In the genomic region with DNA sequence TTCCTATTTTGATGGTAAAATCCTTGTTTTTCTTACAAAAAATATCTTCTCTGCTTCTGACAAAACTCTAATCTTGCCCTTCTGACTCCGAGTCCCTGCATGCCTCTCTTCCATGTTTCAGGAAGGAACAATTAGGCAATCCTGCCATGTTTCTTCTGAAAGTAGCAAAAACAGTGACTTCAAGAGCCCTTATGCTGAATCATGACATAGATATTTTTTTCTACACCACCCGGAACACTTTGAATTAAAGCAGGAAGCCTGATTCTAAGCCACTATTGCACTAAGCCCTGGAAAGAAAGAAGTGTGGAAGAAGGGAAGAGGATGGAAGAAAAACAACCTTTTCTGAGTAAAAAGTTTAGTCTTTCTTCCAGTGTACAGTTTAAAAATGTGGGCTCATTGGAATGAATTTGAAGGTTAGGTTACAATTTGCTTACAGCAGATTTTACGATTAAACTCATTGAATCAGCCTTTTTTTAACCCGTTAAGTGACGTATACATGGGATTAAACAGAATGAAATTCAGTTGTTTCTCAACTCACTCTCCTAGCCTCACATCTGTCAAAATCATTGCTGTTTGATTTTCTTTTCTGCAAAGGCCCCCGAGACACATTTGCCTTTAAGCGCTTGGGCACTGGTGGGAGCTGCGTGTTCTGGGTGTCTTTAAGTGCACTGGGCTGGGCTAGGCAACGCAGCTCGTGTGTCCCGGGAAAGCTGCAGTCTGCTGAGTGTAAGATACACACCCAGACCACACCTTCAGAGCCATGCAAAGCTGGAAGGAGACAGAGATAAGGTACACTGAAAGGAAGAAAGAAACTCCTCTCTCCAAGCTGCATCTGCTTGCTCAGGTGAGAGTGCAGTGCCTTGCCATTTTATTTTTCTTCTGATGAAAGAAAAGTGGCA, we compare ENCODE assay signal across 8 cellular contexts.
DNase-seq lines count a peak whose midpoint lies in the region; ATAC-seq and TF ChIP-seq lines count a peak whose summit lies in the region.

No MANE protein-coding gene starts in this region.

- peaks cover 5% of the 10 kb centered on the region for H3K9me3 Mint-ChIP-seq in stimulated activated naive CD8-positive, alpha-beta T cell treated with anti-CD3 and anti-CD28 coated beads, Interleukin-15, Interleukin-2, amounts not matched to agents 100 ng/mL and 50 ng/mL, for 24 hours
- peaks cover 5% of the 10 kb centered on the region; the same call in 1 of the 2 replicates for H3K9me3 Mint-ChIP-seq in WTC11
- H3K9me3 Mint-ChIP-seq in naive thymus-derived CD4-positive, alpha-beta T cell = peaks cover 0 to 10% (median 0%) of the 10 kb centered on the region in 11 donors

- TF ChIP-seq CTCF in WTC11 (IDR thresholded peaks at IDR 0.05) = no peak

- peaks cover 10 to 43% of the 10 kb centered on the region in 2 donors for H3K4me1 ChIP-seq in naive thymus-derived CD4-positive, alpha-beta T cell (ENCODE audit: control insufficient read depth in 2 of 2, insufficient read depth in 2 of 2, low read length in 2 of 2)

- POLR2A ChIA-PET in WTC11 (lab: Charles Lee) = interaction anchor here (0.5 to 1.0 kb wide), 2 partner anchors 53 to 74 kb away, joined by 3 to 4 read pairs; no protein-coding TSS in a partner anchor
- POLR2A ChIA-PET in naive thymus-derived CD4-positive, alpha-beta T cell (lab: Charles Lee) = interaction anchor here (1.4 kb wide), 1 partner anchor 159 kb away, joined by 4 read pairs; the partner anchor contains the start of gene CITED2

- H3K36me3 Mint-ChIP-seq in stimulated activated naive CD8-positive, alpha-beta T cell treated with anti-CD3 and anti-CD28 coated beads, Interleukin-15, Interleukin-2, amounts not matched to agents 100 ng/mL and 50 ng/mL, for 24 hours (ENCODE audit: low read depth) = no peaks in the 10 kb centered on the region
- H3K36me3 Mint-ChIP-seq in WTC11 = no peaks in the 10 kb centered on the region
- peaks cover 0 to 10% (median 0%) of the 10 kb centered on the region in 5 donors for H3K36me3 Mint-ChIP-seq in naive thymus-derived CD4-positive, alpha-beta T cell

- H3K36me3 ChIP-seq in naive thymus-derived CD4-positive, alpha-beta T cell (ENCODE audit: control insufficient read depth in 2 of 3, insufficient read depth in 3 of 3, low read length in 3 of 3) = no peaks in the 10 kb centered on the region

- H3K9me3 ChIP-seq in naive thymus-derived CD4-positive, alpha-beta T cell (ENCODE audit: control insufficient read depth in 2 of 3, low read length in 3 of 3) = no peaks in the 10 kb centered on the region

- peaks cover 3% of the 10 kb centered on the region for H3K27me3 Mint-ChIP-seq in stimulated activated naive CD8-positive, alpha-beta T cell treated with anti-CD3 and anti-CD28 coated beads, Interleukin-15, Interleukin-2, amounts not matched to agents 100 ng/mL and 50 ng/mL, for 24 hours
- H3K27me3 Mint-ChIP-seq in WTC11 (ENCODE audit: low read depth) = no peaks in the 10 kb centered on the region
- peaks cover 0 to 8% (median 0%) of the 10 kb centered on the region in 5 donors for H3K27me3 Mint-ChIP-seq in naive thymus-derived CD4-positive, alpha-beta T cell

- H3K27me3 ChIP-seq in naive thymus-derived CD4-positive, alpha-beta T cell (ENCODE audit: control insufficient read depth in 2 of 2, insufficient read depth in 2 of 2, low read length in 2 of 2) = no peaks in the 10 kb centered on the region

- no peak overlapping the region for H3K4me3 ChIP-seq in naive thymus-derived CD4-positive, alpha-beta T cell (ENCODE audit: low read length)

- H3K27ac ChIP-seq in naive thymus-derived CD4-positive, alpha-beta T cell (ENCODE audit: low read depth, low read length) = no peak overlapping the region

- H3K4me1 Mint-ChIP-seq in stimulated activated naive CD8-positive, alpha-beta T cell treated with anti-CD3 and anti-CD28 coated beads, Interleukin-15, Interleukin-2, amounts not matched to agents 100 ng/mL and 50 ng/mL, for 24 hours (ENCODE audit: low read depth) = peaks cover 33% of the 10 kb centered on the region
- H3K4me1 Mint-ChIP-seq in WTC11 = peaks cover 19% of the 10 kb centered on the region
- peaks cover 7 to 64% (median 16%) of the 10 kb centered on the region in 7 donors for H3K4me1 Mint-ChIP-seq in naive thymus-derived CD4-positive, alpha-beta T cell

- H3K4me3 Mint-ChIP-seq in stimulated activated naive CD8-positive, alpha-beta T cell treated with anti-CD3 and anti-CD28 coated beads, Interleukin-15, Interleukin-2, amounts not matched to agents 100 ng/mL and 50 ng/mL, for 24 hours = no peak overlapping the region
- H3K4me3 Mint-ChIP-seq in WTC11 = no peak overlapping the region
- peak overlapping the region in 1 of 10 donors; percentile 80 for H3K4me3 Mint-ChIP-seq in naive thymus-derived CD4-positive, alpha-beta T cell

- intact Hi-C loops in left cardiac atrium (cut with DNase I) = no loop called here
- intact Hi-C loops in naive thymus-derived CD4-positive, alpha-beta T cell (cut with micrococcal nuclease) = loop anchor here in 1 of 2 donors (5.0 kb wide), 2 partner anchors 43 to 162 kb away; partner anchors contain the start of gene CITED2

- peak overlapping the region; percentile 60 for H3K27ac Mint-ChIP-seq in stimulated activated naive CD8-positive, alpha-beta T cell treated with anti-CD3 and anti-CD28 coated beads, Interleukin-15, Interleukin-2, amounts not matched to agents 100 ng/mL and 50 ng/mL, for 24 hours
- peak overlapping the region; percentile 17 for H3K27ac Mint-ChIP-seq in WTC11
- peak overlapping the region in 1 of 9 donors; percentile 94 for H3K27ac Mint-ChIP-seq in naive thymus-derived CD4-positive, alpha-beta T cell

- no peak for DNase-seq in stimulated activated naive CD8-positive, alpha-beta T cell treated with anti-CD3 and anti-CD28 coated beads, Interleukin-15, Interleukin-2, amounts not matched to agents 100 U/mL and 50 U/mL, for 24 hours
- DNase-seq in WTC11 (ENCODE audit: low spot score) (no peak), left cardiac atrium (no peak), stromal cell of bone marrow (ENCODE audit: low read depth) (peak; percentile 67), NCI-H345 (lab: John Stamatoyannopoulos, UW) (no peak)
- no peak for DNase-seq in naive thymus-derived CD4-positive, alpha-beta T cell

- ATAC-seq in stimulated activated naive CD8-positive, alpha-beta T cell treated with anti-CD3 and anti-CD28 coated beads, Interleukin-15, Interleukin-2, amounts not matched to agents 100 U/mL and 50 U/mL, for 24 hours = no peak
- ATAC-seq in WTC11 = no peak
- peak; percentile 63 to 83 for ATAC-seq in left cardiac atrium
- no peak for ATAC-seq in HG03442 (IDR thresholded peaks at IDR 0.05; ENCODE audit: unreplicated experiment)
- ATAC-seq in naive thymus-derived CD4-positive, alpha-beta T cell = no peak

- CTCF ChIA-PET in WTC11 (lab: Charles Lee) = no interaction called here
- CTCF ChIA-PET in naive thymus-derived CD4-positive, alpha-beta T cell (lab: Charles Lee) = no interaction called here

TF ChIP-seq in WTC11, 78 proteins besides CTCF, POLR2A, EP300 and RAD21 (continues in another document):
- no peak for TF ChIP-seq ZNF671 (CRISPR knock-in tag; IDR thresholded peaks at IDR 0.05)
- TF ChIP-seq MXD4 (CRISPR knock-in tag; IDR thresholded peaks at IDR 0.05; ENCODE audit: borderline replicate concordance) = no peak
- no peak for TF ChIP-seq HMGA2 (CRISPR knock-in tag; IDR thresholded peaks at IDR 0.05)
- no peak for TF ChIP-seq E2F5 (CRISPR knock-in tag; IDR thresholded peaks at IDR 0.05)
- no peak for TF ChIP-seq ATF1 (CRISPR knock-in tag; IDR thresholded peaks at IDR 0.05)
- TF ChIP-seq RELA (CRISPR knock-in tag; IDR thresholded peaks at IDR 0.05; ENCODE audit: borderline replicate concordance) = no peak
- no peak for TF ChIP-seq ZNF416 (CRISPR knock-in tag; IDR thresholded peaks at IDR 0.05)
- TF ChIP-seq ZNF121 (CRISPR knock-in tag; IDR thresholded peaks at IDR 0.05) = no peak
- TF ChIP-seq SMAD4 (CRISPR knock-in tag; IDR thresholded peaks at IDR 0.05) = no peak
- TF ChIP-seq, protein P1, sequence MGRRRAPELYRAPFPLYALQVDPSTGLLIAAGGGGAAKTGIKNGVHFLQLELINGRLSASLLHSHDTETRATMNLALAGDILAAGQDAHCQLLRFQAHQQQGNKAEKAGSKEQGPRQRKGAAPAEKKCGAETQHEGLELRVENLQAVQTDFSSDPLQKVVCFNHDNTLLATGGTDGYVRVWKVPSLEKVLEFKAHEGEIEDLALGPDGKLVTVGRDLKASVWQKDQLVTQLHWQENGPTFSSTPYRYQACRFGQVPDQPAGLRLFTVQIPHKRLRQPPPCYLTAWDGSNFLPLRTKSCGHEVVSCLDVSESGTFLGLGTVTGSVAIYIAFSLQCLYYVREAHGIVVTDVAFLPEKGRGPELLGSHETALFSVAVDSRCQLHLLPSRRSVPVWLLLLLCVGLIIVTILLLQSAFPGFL (CRISPR knock-in tag; IDR thresholded peaks at IDR 0.05; ENCODE audit: borderline replicate concordance) = no peak
- no peak for TF ChIP-seq NR2C2 (CRISPR knock-in tag; IDR thresholded peaks at IDR 0.05)
- no peak for TF ChIP-seq ZBTB43 (CRISPR knock-in tag; IDR thresholded peaks at IDR 0.05)

Comparison
In these comparisons a context has a peak if more than half of its experiments do, and no peak if none do; other contexts are left out.
1. ATAC-seq: peak in left cardiac atrium (2 of 2); none in stimulated activated naive CD8-positive, alpha-beta T cell treated with anti-CD3 and anti-CD28 coated beads, Interleukin-15, Interleukin-2, amounts not matched to agents 100 U/mL and 50 U/mL, for 24 hours (single experiment), WTC11 (single experiment), HG03442 (single experiment) and naive thymus-derived CD4-positive, alpha-beta T cell (single experiment).